In the genomic region with DNA sequence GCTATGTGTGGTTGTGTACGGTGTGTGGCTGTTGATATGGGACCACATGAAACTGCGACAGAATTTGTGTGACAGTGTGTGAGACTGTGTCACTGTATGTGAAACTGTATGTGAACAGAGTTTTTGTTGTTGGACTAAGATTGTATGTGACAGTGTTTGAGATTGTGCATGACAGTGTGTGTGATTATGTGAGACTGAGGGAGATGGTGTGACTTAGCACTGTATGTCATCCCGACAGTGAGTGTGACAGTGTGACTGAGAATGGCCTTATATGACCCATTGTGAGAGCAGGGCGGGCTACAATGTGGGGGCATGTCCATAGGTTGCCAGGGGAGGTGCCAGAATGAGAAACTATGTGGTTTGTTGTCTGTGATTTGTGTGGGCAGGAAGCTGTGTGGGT, we compare ENCODE assay signal across 8 cellular contexts. TPM values are rescaled to one million over a fixed set of nuclear protein-coding genes. Genes with fewer than 3 reads are reported as not detected.
DNase-seq lines count a peak whose midpoint lies in the region; ATAC-seq, FAIRE-seq and TF ChIP-seq lines count a peak whose summit lies in the region.

No MANE protein-coding gene starts in this region.

- H3K27ac ChIP-seq in PC-9 (no peak overlapping the region), H1 (ENCODE audit: low read depth, low read length) (no peak overlapping the region), osteoblast (ENCODE audit: low read depth, low read length) (no peak overlapping the region)

- no peak overlapping the region for H2BK5ac ChIP-seq in H1 (ENCODE audit: low read depth, low read length)

- no peaks in the 10 kb centered on the region for H3K79me2 ChIP-seq in PC-9 (ENCODE audit: low read depth)
- 0 out of 4 replicates have a peak, but pooled peaks cover 0 to 2% of the 10 kb centered on the region in 2 experiments for H3K79me2 ChIP-seq in H1 (ENCODE audit: control insufficient read depth in 1 of 2, insufficient read depth in 2 of 2, low read length in 2 of 2)
- H3K79me2 ChIP-seq in osteoblast (ENCODE audit: insufficient read depth, low read length): peaks cover 16% of the 10 kb centered on the region

- H4K20me1 ChIP-seq in PC-9 (ENCODE audit: insufficient read depth) (no peaks in the 10 kb centered on the region), H1 (replicated peaks in 1 of 2; ENCODE audit: control insufficient read depth in 1 of 2, insufficient read depth in 2 of 2, low read length in 2 of 2) (no peaks in the 10 kb centered on the region), osteoblast (ENCODE audit: insufficient read depth, low read length) (no peaks in the 10 kb centered on the region)

- H4K8ac ChIP-seq in H1 (ENCODE audit: extremely low read depth, insufficient read depth, low read length): no peak overlapping the region

- H3K4me1 ChIP-seq in PC-9 (replicated peaks; ENCODE audit: insufficient read depth): peaks cover 13% of the 10 kb centered on the region
- peaks cover 0 to 6% (median 4%) of the 10 kb centered on the region in 4 experiments; a peak in 4 of 7 replicates for H3K4me1 ChIP-seq in H1 (replicated peaks in 1 of 4; ENCODE audit: control insufficient read depth in 3 of 4, insufficient read depth in 4 of 4, low read length in 3 of 4)
- H3K4me1 ChIP-seq in osteoblast (ENCODE audit: insufficient read depth, low read length): peaks cover 10% of the 10 kb centered on the region

- POLR2A ChIA-PET in PC-9 (lab: Charles Lee; ENCODE audit: unreplicated experiment): no interaction called here
- POLR2A ChIA-PET in H1 (lab: Charles Lee; ENCODE audit: partially characterized antibody): interaction anchor here (1.1 to 1.3 kb wide), 2 partner anchors 37 to 104 kb away, joined by 3 read pairs; no protein-coding TSS in a partner anchor

- H3K4me3 ChIP-seq in GM06990 (replicated peaks; ENCODE audit: low read depth, low read length): peak overlapping the region; percentile 89
- H3K4me3 ChIP-seq in PC-9: peak overlapping the region; percentile 82
- H3K4me3 ChIP-seq in H1 (ENCODE audit: extremely low read depth in 1 of 4, insufficient read depth in 2 of 4, low read depth in 3 of 4, low read length in 4 of 4): peak overlapping the region in 2 of 4 experiments; percentile 95; a peak in 5 of 8 replicates
- peak overlapping the region; percentile 91 for H3K4me3 ChIP-seq in osteoblast (ENCODE audit: insufficient read depth, low read length)

- H3K14ac ChIP-seq in H1 (ENCODE audit: insufficient read length): no peak overlapping the region

- no peak overlapping the region for H2BK120ac ChIP-seq in H1 (replicated peaks; ENCODE audit: low read depth, low read length)

- no peak overlapping the region for H2BK20ac ChIP-seq in H1 (ENCODE audit: low read length)

- H3K23ac ChIP-seq in H1 (ENCODE audit: insufficient read length): no peak overlapping the region

- no peak overlapping the region for H3K56ac ChIP-seq in H1 (replicated peaks; ENCODE audit: insufficient read length, low read depth, low read length)

- no peak for FAIRE-seq in H1 (lab: Jason Lieb, UNC)

- no TSS peak for BruUV-seq in PC-9 (replicated peaks; lab: Mats Ljungman, UMichigan)

- CTCF ChIA-PET in PC-9 (lab: Charles Lee): no interaction called here
- CTCF ChIA-PET in H1 (lab: Charles Lee; ENCODE audit: partially characterized antibody): no interaction called here

- H2AFZ ChIP-seq in PC-9: peak overlapping the region; percentile 99; the same call in 1 of the 2 replicates
- peak overlapping the region; percentile 100; the same call in 1 of the 2 replicates for H2AFZ ChIP-seq in H1 (ENCODE audit: low read length)
- H2AFZ ChIP-seq in osteoblast (ENCODE audit: low read length): peak overlapping the region; percentile 100

- no peak overlapping the region for H4K91ac ChIP-seq in H1 (replicated peaks; ENCODE audit: insufficient read length, low read length)

- TF ChIP-seq POLR2A in H1 (IDR thresholded peaks at IDR 0.05; ENCODE audit: control extremely low read depth in 1 of 2, low read depth in 2 of 2, low read length in 2 of 2): no peak

- no peak overlapping the region for H2BK12ac ChIP-seq in H1 (ENCODE audit: low read depth, low read length)

- no peak for TF ChIP-seq EP300 in H1 (IDR thresholded peaks at IDR 0.05; ENCODE audit: borderline replicate concordance in 1 of 2, low read depth in 2 of 2, low read length in 2 of 2)

- TF ChIP-seq RAD21 in H1 (IDR thresholded peaks at IDR 0.05 in 1 of 2, conservative IDR thresholded peaks at IDR 0.05 in 1 of 2; ENCODE audit: low read depth in 2 of 2, low read length in 2 of 2): no peak

- H2AK5ac ChIP-seq in H1 (ENCODE audit: low read depth, low read length): peak overlapping the region; percentile 9; the same call in 1 of the 2 replicates

- H3K9me2 ChIP-seq in PC-9 (ENCODE audit: insufficient read depth): no peaks in the 10 kb centered on the region

- H2BK15ac ChIP-seq in H1 (ENCODE audit: low read length): no peak overlapping the region

- peaks cover 10% of the 10 kb centered on the region for H3K79me1 ChIP-seq in H1 (ENCODE audit: low read depth, low read length)

- H3K36me3 ChIP-seq in GM06990 (ENCODE audit: control insufficient read depth, insufficient read depth, low read length) (no peaks in the 10 kb centered on the region; the same call in 1 of the 2 replicates), PC-9 (ENCODE audit: low read depth) (peaks cover 25% of the 10 kb centered on the region), H1 (ENCODE audit: control insufficient read depth in 2 of 4, insufficient read depth in 4 of 4, low read length in 3 of 4) (peaks cover 0 to 12% (median 0%) of the 10 kb centered on the region in 4 experiments; a peak in 3 of 8 replicates), osteoblast (ENCODE audit: insufficient read depth, low read length) (peaks cover 30% of the 10 kb centered on the region)

- H3K23me2 ChIP-seq in H1 (ENCODE audit: low read depth, low read length): peaks cover 8% of the 10 kb centered on the region

- DNase-seq in GM06990 (ENCODE audit: extremely low read depth, insufficient read length) (no peak), PC-9 (no peak), H1 (ENCODE audit: low read depth in 1 of 2, low spot score in 2 of 2) (no peak), osteoblast (ENCODE audit: insufficient read length, low spot score, missing footprints) (no peak), NOMO-1 treated with DMSO at 0.1 percent for 48 hours (lab: John Stamatoyannopoulos, UW; ENCODE audit: unreplicated experiment) (no peak), activated gamma-delta T cell (lab: John Stamatoyannopoulos, UW) (no peak), amniotic stem cell (lab: John Stamatoyannopoulos, UW) (no peak)

- H3F3A ChIP-seq in PC-9 (ENCODE audit: insufficient read depth, low read depth): no peaks in the 10 kb centered on the region

- no peak overlapping the region for H3K9ac ChIP-seq in H1 (replicated peaks in 1 of 4; ENCODE audit: extremely low read depth in 1 of 4, low read depth in 3 of 4, low read length in 3 of 4)

- H3K27me3 ChIP-seq in GM06990 (replicated peaks; ENCODE audit: control insufficient read depth, insufficient read depth, low read length): no peaks in the 10 kb centered on the region
- H3K27me3 ChIP-seq in PC-9 (ENCODE audit: insufficient read depth, low read depth): no peaks in the 10 kb centered on the region
- no peaks in the 10 kb centered on the region for H3K27me3 ChIP-seq in H1 (replicated peaks in 1 of 4; ENCODE audit: control insufficient read depth in 3 of 4, extremely low read depth in 1 of 4, insufficient read depth in 3 of 4, low read length in 3 of 4)
- H3K27me3 ChIP-seq in osteoblast (ENCODE audit: insufficient read depth, low read length): no peaks in the 10 kb centered on the region

- H3K18ac ChIP-seq in H1 (ENCODE audit: extremely low read depth, low read length): no peak overlapping the region

- intact Hi-C loops in PC-9 (cut with micrococcal nuclease; ENCODE audit: unreplicated experiment): no loop called here

- H3K4me2 ChIP-seq in PC-9 (peak overlapping the region; percentile 89), H1 (ENCODE audit: insufficient read depth in 1 of 2, low read depth in 2 of 2, low read length in 2 of 2) (peak overlapping the region; percentile 94 to 99; a peak in 3 of 4 replicates), osteoblast (ENCODE audit: insufficient read depth, low read length) (peak overlapping the region; percentile 98)

- WGBS in H1 (ENCODE audit: extremely low coverage in 1 of 2, insufficient coverage in 1 of 2, insufficient read length in 1 of 2, insufficient replicate concordance in 2 of 2, low coverage in 1 of 2, low lambda C conversion rate in 2 of 2, missing lambda C conversion rate in 1 of 2), 2 experiments: 90% methylated on average over 4 of the region's 4 CpGs; no CpG with 5 or more reads in 1 of the 2 experiments

- H4K5ac ChIP-seq in H1 (ENCODE audit: insufficient read length, low read depth, low read length): no peak overlapping the region

- TF ChIP-seq CTCF in GM06990 (IDR thresholded peaks at IDR 0.05; ENCODE audit: insufficient read depth, low read length, poor library complexity, severe bottlenecking) (no peak), PC-9 (conservative IDR thresholded peaks at IDR 0.05) (no peak), H1 (IDR thresholded peaks at IDR 0.05; ENCODE audit: control extremely low read depth in 1 of 3, insufficient read depth in 1 of 3, low read depth in 1 of 3, low read length in 3 of 3) (no peak), osteoblast (IDR thresholded peaks at IDR 0.05; ENCODE audit: extremely low read depth, low read depth, low read length) (no peak)

- no peak overlapping the region for H3K4ac ChIP-seq in H1 (replicated peaks; ENCODE audit: insufficient read length, low read depth, low read length)

- peaks cover 66% of the 10 kb centered on the region for H3K9me3 ChIP-seq in PC-9 (ENCODE audit: insufficient read depth, low read depth)
- peaks cover 12 to 14% of the 10 kb centered on the region in 2 experiments; a peak in 3 of 4 replicates for H3K9me3 ChIP-seq in H1 (ENCODE audit: insufficient read depth in 2 of 2, low read depth in 1 of 2, low read length in 1 of 2)
- H3K9me3 ChIP-seq in osteoblast (ENCODE audit: low read depth, low read length): peaks cover 7% of the 10 kb centered on the region

- ATAC-seq in GM18868 (IDR thresholded peaks at IDR 0.05; ENCODE audit: unreplicated experiment): no peak

RNA-seq across cellular contexts. Expression of gene ZNF583, which starts 0.9 kb away (rescaled TPM):
- total RNA-seq in PC-9 (2021) (2.5 and 3.1 TPM in 2 replicates), osteoblast (7.6 and 10.3 TPM in 2 replicates)
- total RNA-seq in H1 (2021; fragmentation: NEBNext Ultra II Directional; extraction: Animal tissue kit (Norgen Biotek cat#: 25700)): 2.6 and 2.8 TPM in 2 replicates
- 0.24 and 0.48 TPM in 2 replicates for polyA plus RNA-seq in H1 (2011; rRNA removed)
- 0.67 TPM for polyA plus RNA-seq in H1 (2011; cell fraction: cytosol; rRNA removed)
- 0.84 TPM for polyA plus RNA-seq in H1 (2011; cell fraction: nucleus; rRNA removed)
- 0.87 to 1.4 TPM (median 1.0 TPM) in 4 replicates for polyA plus RNA-seq in H1 (2012, experiment 1 of 2)
- 0.08 TPM for polyA plus RNA-seq in H1 (2012, experiment 2 of 2)
- polyA plus RNA-seq in H1 (2013, experiment 1 of 2): 1.4 TPM
- 1.2 TPM for polyA plus RNA-seq in H1 (2013, experiment 2 of 2)
- polyA minus RNA-seq in H1 (2011; rRNA and poly(A)+ RNA removed): 2.0 and 3.1 TPM in 2 replicates
- polyA minus RNA-seq in H1 (2011; cell fraction: cytosol; rRNA and poly(A)+ RNA removed): 1.8 TPM
- polyA minus RNA-seq in H1 (2011; cell fraction: nucleus; rRNA and poly(A)+ RNA removed): 6.1 TPM

RNA-seq across cellular contexts. Expression of gene ZNF582, which starts 11.7 kb away (rescaled TPM):
- 1.8 and 3.4 TPM in 2 replicates for total RNA-seq in PC-9 (2021)
- 3.8 and 5.8 TPM in 2 replicates for total RNA-seq in H1 (2021; fragmentation: NEBNext Ultra II Directional; extraction: Animal tissue kit (Norgen Biotek cat#: 25700))
- polyA plus RNA-seq in H1 (2011; rRNA removed): 2.4 and 3.8 TPM in 2 replicates
- 4.4 TPM for polyA plus RNA-seq in H1 (2011; cell fraction: cytosol; rRNA removed)
- 2.5 TPM for polyA plus RNA-seq in H1 (2011; cell fraction: nucleus; rRNA removed)
- polyA plus RNA-seq in H1 (2012, experiment 1 of 2): 3.4 to 4.9 TPM (median 4.2 TPM) in 4 replicates
- 1.6 TPM for polyA plus RNA-seq in H1 (2012, experiment 2 of 2)
- 2.6 TPM for polyA plus RNA-seq in H1 (2013, experiment 1 of 2)
- polyA plus RNA-seq in H1 (2013, experiment 2 of 2): 2.9 TPM
- 5.3 and 7.1 TPM in 2 replicates for polyA minus RNA-seq in H1 (2011; rRNA and poly(A)+ RNA removed)
- polyA minus RNA-seq in H1 (2011; cell fraction: cytosol; rRNA and poly(A)+ RNA removed): 1.8 TPM
- polyA minus RNA-seq in H1 (2011; cell fraction: nucleus; rRNA and poly(A)+ RNA removed): 7.1 TPM
- total RNA-seq in osteoblast: 2.2 and 3.2 TPM in 2 replicates
